In the genomic region with DNA sequence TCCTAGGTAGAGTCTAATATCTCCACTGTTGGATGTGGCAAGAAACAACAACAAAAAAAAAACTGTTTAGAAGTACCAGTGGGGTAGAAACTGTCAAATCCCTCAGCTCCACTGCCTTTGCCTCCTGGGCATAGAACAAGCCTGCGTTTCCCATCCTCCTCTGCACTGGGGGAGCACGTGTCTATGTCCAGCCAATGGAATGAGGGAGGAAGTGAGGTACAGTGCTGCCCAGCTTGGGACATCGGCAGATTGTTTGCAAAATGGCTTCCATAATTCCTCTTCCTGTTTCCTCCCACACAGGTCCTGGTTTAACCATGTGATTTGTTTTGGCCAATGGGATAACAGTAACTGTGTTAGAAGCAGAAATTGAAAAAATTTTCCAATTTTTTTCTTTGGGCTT, we compare ENCODE assay signal across 29 cellular contexts. TPM values are rescaled to one million over a fixed set of nuclear protein-coding genes. Genes with fewer than 3 reads are reported as not detected.
DNase-seq lines count a peak whose midpoint lies in the region; ATAC-seq and TF ChIP-seq lines count a peak whose summit lies in the region.
"Had no signal": no experiment of that assay in that cellular context is flagged by ENCODE, and none has a peak within 500 bp of the region (broad histone marks: within the 10 kb centered on the region; RNA-seq: fewer than 3 reads in every experiment).

No MANE protein-coding gene starts in this region.

- H3K4me1 ChIP-seq in OCI-LY3 (ENCODE audit: low read length) (no peaks in the 10 kb centered on the region), neuron (ENCODE audit: insufficient read depth, low read length) (no peaks in the 10 kb centered on the region)
- H3K4me1 ChIP-seq: spleen had no signal

- no peaks in the 10 kb centered on the region for H3K79me2 ChIP-seq in OCI-LY3 (ENCODE audit: low read length)
- H3K79me2 ChIP-seq: hepatocyte had no signal

- no peak overlapping the region for H3K4me3 ChIP-seq in OCI-LY3 (ENCODE audit: low read length)
- H3K4me3 ChIP-seq in neuron (ENCODE audit: low read length): no peak overlapping the region
- H3K4me3 ChIP-seq: gastrocnemius medialis, hepatocyte, spleen had no signal

- TF ChIP-seq CTCF in OCI-LY3 (IDR thresholded peaks at IDR 0.05; ENCODE audit: low read depth, low read length): no peak

- H3K4me3 Mint-ChIP-seq in activated CD4-positive, alpha-beta T cell treated with anti-CD3 and anti-CD28 coated beads, Interleukin-2, amount 10 ng/mL, durations not matched to agents 7 days and 5 days: no peak overlapping the region
- H3K4me3 Mint-ChIP-seq: activated naive CD8-positive, alpha-beta T cell treated with anti-CD3 and anti-CD28 coated beads, Interleukin-2, amount 10 ng/mL, durations not matched to agents 7 days and 5 days; CD4-positive, alpha-beta T cell; central memory CD8-positive, alpha-beta T cell; neural crest cell; stimulated activated effector memory CD8-positive, alpha-beta T cell treated with anti-CD3 and anti-CD28 coated beads, Interleukin-12 subunit alpha, Interleukin-12 subunit beta, amount 100 ng/mL, for 72 hours; T-helper 2 cell treated with Interferon-gamma antibody and Interleukin-4, amounts not matched to agents 5 μg/mL and 100 μg/mL, for 36 hours; type B pancreatic cell had no signal

- no peak overlapping the region for H3K27ac ChIP-seq in OCI-LY3 (ENCODE audit: low read length)
- H3K27ac ChIP-seq: gastrocnemius medialis, hepatocyte, spleen, VCaP had no signal

- no peak overlapping the region for H3K9ac ChIP-seq in OCI-LY3 (ENCODE audit: low read length)

- no peaks in the 10 kb centered on the region for H3K4me1 Mint-ChIP-seq in activated CD4-positive, alpha-beta T cell treated with anti-CD3 and anti-CD28 coated beads, Interleukin-2, amount 10 ng/mL, durations not matched to agents 7 days and 5 days
- H3K4me1 Mint-ChIP-seq: activated naive CD8-positive, alpha-beta T cell treated with anti-CD3 and anti-CD28 coated beads, Interleukin-2, amount 10 ng/mL, durations not matched to agents 7 days and 5 days; central memory CD8-positive, alpha-beta T cell; neural crest cell had no signal

- H3K27me3 ChIP-seq in OCI-LY3 (ENCODE audit: low read depth, low read length) (no peaks in the 10 kb centered on the region; the same call in 1 of the 2 replicates), neuron (ENCODE audit: insufficient read depth, low read length) (peaks cover 3% of the 10 kb centered on the region)
- H3K27me3 ChIP-seq: gastrocnemius medialis, hepatocyte, spleen had no signal

- no peaks in the 10 kb centered on the region for H4K20me1 ChIP-seq in OCI-LY3 (ENCODE audit: insufficient read depth, low read length)

- no peak for TF ChIP-seq EP300 in Ishikawa (IDR thresholded peaks at IDR 0.05; ENCODE audit: borderline replicate concordance)

- CTCF ChIA-PET in activated CD4-positive, alpha-beta T cell treated with anti-CD3 and anti-CD28 coated beads, Interleukin-2, amount 10 ng/mL, durations not matched to agents 7 days and 5 days (lab: Charles Lee): no interaction called here

- no peak overlapping the region for H3K4me2 ChIP-seq in OCI-LY3 (ENCODE audit: low read length)
- H3K4me2 ChIP-seq: hepatocyte had no signal

- H3K27ac Mint-ChIP-seq in activated CD4-positive, alpha-beta T cell treated with anti-CD3 and anti-CD28 coated beads, Interleukin-2, amount 10 ng/mL, durations not matched to agents 7 days and 5 days: no peak overlapping the region
- H3K27ac Mint-ChIP-seq: activated naive CD8-positive, alpha-beta T cell treated with anti-CD3 and anti-CD28 coated beads, Interleukin-2, amount 10 ng/mL, durations not matched to agents 7 days and 5 days; CD4-positive, alpha-beta T cell; stimulated activated effector memory CD8-positive, alpha-beta T cell treated with anti-CD3 and anti-CD28 coated beads, Interleukin-12 subunit alpha, Interleukin-12 subunit beta, amount 100 ng/mL, for 72 hours; T-helper 2 cell treated with Interferon-gamma antibody and Interleukin-4, amounts not matched to agents 5 μg/mL and 100 μg/mL, for 36 hours; type B pancreatic cell had no signal

- H3K9me3 Mint-ChIP-seq in activated CD4-positive, alpha-beta T cell treated with anti-CD3 and anti-CD28 coated beads, Interleukin-2, amount 10 ng/mL, durations not matched to agents 7 days and 5 days: peaks cover 7% of the 10 kb centered on the region
- H3K9me3 Mint-ChIP-seq: CD4-positive, alpha-beta T cell; central memory CD8-positive, alpha-beta T cell; stimulated activated effector memory CD8-positive, alpha-beta T cell treated with anti-CD3 and anti-CD28 coated beads, Interleukin-12 subunit alpha, Interleukin-12 subunit beta, amount 100 ng/mL, for 72 hours; T-helper 2 cell treated with Interferon-gamma antibody and Interleukin-4, amounts not matched to agents 5 μg/mL and 100 μg/mL, for 36 hours had no signal

- no peaks in the 10 kb centered on the region for H3K36me3 ChIP-seq in OCI-LY3 (replicated peaks; ENCODE audit: low read depth, low read length)
- H3K36me3 ChIP-seq in neuron (ENCODE audit: insufficient read depth, low read length): no peaks in the 10 kb centered on the region
- H3K36me3 ChIP-seq: gastrocnemius medialis, spleen had no signal

- TF ChIP-seq RAD21 in Ishikawa (IDR thresholded peaks at IDR 0.05; ENCODE audit: low read depth): no peak

- H3K36me3 Mint-ChIP-seq in activated CD4-positive, alpha-beta T cell treated with anti-CD3 and anti-CD28 coated beads, Interleukin-2, amount 10 ng/mL, durations not matched to agents 7 days and 5 days (ENCODE audit: low read depth): peaks cover 2% of the 10 kb centered on the region
- H3K36me3 Mint-ChIP-seq: stimulated activated effector memory CD8-positive, alpha-beta T cell treated with anti-CD3 and anti-CD28 coated beads, Interleukin-12 subunit alpha, Interleukin-12 subunit beta, amount 100 ng/mL, for 72 hours; type B pancreatic cell had no signal

- H3K27me3 Mint-ChIP-seq in activated CD4-positive, alpha-beta T cell treated with anti-CD3 and anti-CD28 coated beads, Interleukin-2, amount 10 ng/mL, durations not matched to agents 7 days and 5 days: peaks cover 2% of the 10 kb centered on the region
- H3K27me3 Mint-ChIP-seq: CD4-positive, alpha-beta T cell; central memory CD8-positive, alpha-beta T cell had no signal

- H3K9me3 ChIP-seq in OCI-LY3 (ENCODE audit: insufficient read depth, low read length) (no peaks in the 10 kb centered on the region), neuron (ENCODE audit: low read length) (peaks cover 2% of the 10 kb centered on the region)
- H3K9me3 ChIP-seq: gastrocnemius medialis had no signal

- peak overlapping the region; percentile 46; the same call in 1 of the 2 replicates for H2AFZ ChIP-seq in OCI-LY3 (ENCODE audit: low read depth, low read length)
- peak overlapping the region; percentile 13 for H2AFZ ChIP-seq in neuron (ENCODE audit: low read depth, low read length)
- H2AFZ ChIP-seq: hepatocyte had no signal

- DNase-seq in CD1c-positive myeloid dendritic cell (ENCODE audit: extremely low spot score): peak; percentile 50
- no peak for DNase-seq in midbrain (lab: John Stamatoyannopoulos, UW)
- no peak for DNase-seq in activated CD4-positive, alpha-beta T cell treated with anti-CD3 and anti-CD28 coated beads, Interleukin-2, amount 10 ng/mL, durations not matched to agents 7 days and 5 days
- DNase-seq: activated CD4-positive, alpha-beta T cell treated with anti-CD3 and anti-CD28 coated beads for 4 hours; activated gamma-delta T cell; activated naive CD8-positive, alpha-beta T cell treated with anti-CD3 and anti-CD28 coated beads, Interleukin-2, amount 10 ng/mL, durations not matched to agents 7 days and 5 days; activated T-cell treated with anti-CD3 and anti-CD28 coated beads, Interleukin-2, amount 50 U/mL, for 1 hour; CD4-positive, alpha-beta T cell; dermis blood vessel endothelial cell; gastrocnemius medialis; left cardiac atrium; NCI-H1417; NCI-H2081; NCI-H748 treated with DMSO at 0.1 percent for 48 hours; posterior cingulate gyrus; right cardiac atrium; spleen; stimulated activated CD4-positive, alpha-beta T cell treated with anti-CD3 and anti-CD28 coated beads, Interleukin-4, amount 100 ng/mL, for 24 hours had no signal

- ATAC-seq in HG02759 (IDR thresholded peaks at IDR 0.05; ENCODE audit: unreplicated experiment): no peak
- ATAC-seq: gastrocnemius medialis; left cardiac atrium; right cardiac atrium; stimulated activated effector memory CD8-positive, alpha-beta T cell treated with anti-CD3 and anti-CD28 coated beads, Interleukin-12 subunit alpha, Interleukin-12 subunit beta, amount 100 ng/mL, for 72 hours had no signal

- POLR2A ChIA-PET in activated CD4-positive, alpha-beta T cell treated with anti-CD3 and anti-CD28 coated beads, Interleukin-2, amount 10 ng/mL, durations not matched to agents 7 days and 5 days (lab: Charles Lee): no interaction called here

TF ChIP-seq in Ishikawa, 13 proteins besides CTCF, POLR2A, EP300 and RAD21:
- TF ChIP-seq TEAD4 (IDR thresholded peaks at IDR 0.05): no peak
- TF ChIP-seq, protein P1, sequence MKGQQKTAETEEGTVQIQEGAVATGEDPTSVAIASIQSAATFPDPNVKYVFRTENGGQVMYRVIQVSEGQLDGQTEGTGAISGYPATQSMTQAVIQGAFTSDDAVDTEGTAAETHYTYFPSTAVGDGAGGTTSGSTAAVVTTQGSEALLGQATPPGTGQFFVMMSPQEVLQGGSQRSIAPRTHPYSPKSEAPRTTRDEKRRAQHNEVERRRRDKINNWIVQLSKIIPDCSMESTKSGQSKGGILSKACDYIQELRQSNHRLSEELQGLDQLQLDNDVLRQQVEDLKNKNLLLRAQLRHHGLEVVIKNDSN (IDR thresholded peaks at IDR 0.05): peak; percentile 7; the same call in 1 of the 2 replicates

RNA-seq across cellular contexts. Expression of a gene that starts 39.1 kb away (rescaled TPM):
- total RNA-seq in activated CD4-positive, alpha-beta T cell treated with anti-CD3 and anti-CD28 coated beads, Interleukin-2, amount 10 ng/mL, durations not matched to agents 7 days and 5 days: 10 to 100 TPM; 66.8 to 84.3 TPM
